24 cellular contexts compared by ENCODE assay signal in the genomic region with DNA sequence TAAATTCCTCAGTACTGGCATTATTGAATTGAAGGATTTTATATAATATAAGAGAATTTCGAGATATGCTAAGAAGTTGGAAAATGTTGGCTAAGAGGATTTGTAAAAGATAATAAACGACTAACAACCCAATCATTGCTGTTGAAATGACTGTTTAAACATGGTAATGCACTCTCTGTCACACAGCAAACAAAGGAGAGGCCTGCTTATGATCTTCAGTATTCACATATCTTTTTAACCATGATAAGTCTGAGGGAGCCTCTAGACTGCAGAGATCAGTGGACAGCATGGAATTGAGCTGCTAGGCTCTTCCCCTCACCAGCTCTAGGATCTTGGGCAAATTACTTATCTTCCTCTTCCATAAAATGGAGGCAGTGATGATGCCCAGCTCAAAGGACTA. TPM values are rescaled to one million over a fixed set of nuclear protein-coding genes. Genes with fewer than 3 reads are reported as not detected.
DNase-seq lines count a peak whose midpoint lies in the region; ATAC-seq and TF ChIP-seq lines count a peak whose summit lies in the region.
"Had no signal": no experiment of that assay in that cellular context is flagged by ENCODE, and none has a peak within 500 bp of the region (broad histone marks: within the 10 kb centered on the region; RNA-seq: fewer than 3 reads in every experiment).

No MANE protein-coding gene starts in this region.

- H3K27ac Mint-ChIP-seq in natural killer cell (peak overlapping the region; percentile 14 to 27), type B pancreatic cell (peak overlapping the region; percentile 3)
- H3K27ac Mint-ChIP-seq in natural killer cell treated with Interleukin-12 subunit alpha and Interleukin-12 subunit beta and Interleukin-15 and Interleukin-18, amount 100 ng/mL, for 72 hours = no peak overlapping the region
- H3K27ac Mint-ChIP-seq: GM23338, HFFc6 had no signal

- ATAC-seq in natural killer cell = no peak
- ATAC-seq in natural killer cell treated with Interleukin-12 subunit alpha and Interleukin-12 subunit beta and Interleukin-15 and Interleukin-18, amount 100 ng/mL, for 72 hours = no peak
- no peak for ATAC-seq in HG02571 (IDR thresholded peaks at IDR 0.05; ENCODE audit: unreplicated experiment)
- ATAC-seq: GM23338, T-cell had no signal

- H3K9me2 ChIP-seq in hepatocyte (replicated peaks; ENCODE audit: insufficient read depth) = no peaks in the 10 kb centered on the region

- H3K79me2 ChIP-seq in hepatocyte = peaks cover 18% of the 10 kb centered on the region

- H3K36me3 Mint-ChIP-seq in natural killer cell (no peaks in the 10 kb centered on the region), type B pancreatic cell (peaks cover 10% of the 10 kb centered on the region)
- peaks cover 10% of the 10 kb centered on the region for H3K36me3 Mint-ChIP-seq in natural killer cell treated with Interleukin-12 subunit alpha and Interleukin-12 subunit beta and Interleukin-15 and Interleukin-18, amount 100 ng/mL, for 72 hours

- H3K4me3 Mint-ChIP-seq in natural killer cell = no peak overlapping the region
- H3K4me3 Mint-ChIP-seq in natural killer cell treated with Interleukin-12 subunit alpha and Interleukin-12 subunit beta and Interleukin-15 and Interleukin-18, amount 100 ng/mL, for 72 hours = no peak overlapping the region
- H3K4me3 Mint-ChIP-seq in type B pancreatic cell = no peak overlapping the region
- H3K4me3 Mint-ChIP-seq: CD14-positive monocyte, GM23338, HFFc6 had no signal

- H3K4me2 ChIP-seq in hepatocyte = peak overlapping the region; percentile 32
- H3K4me2 ChIP-seq: GM23338 had no signal

- no peaks in the 10 kb centered on the region for H3K36me3 ChIP-seq in hepatocyte (replicated peaks; ENCODE audit: insufficient read depth, low read depth)
- H3K36me3 ChIP-seq: BE2C, HAP-1 had no signal

- H3K4me3 ChIP-seq in hepatocyte = no peak overlapping the region
- H3K4me3 ChIP-seq: GM23338, HAP-1 had no signal

- peak overlapping the region; percentile 93 for H3K27ac ChIP-seq in hepatocyte
- H3K27ac ChIP-seq: 22Rv1 had no signal

- H3K4me1 Mint-ChIP-seq in natural killer cell (peaks cover 15 to 22% of the 10 kb centered on the region in 2 donors), type B pancreatic cell (ENCODE audit: unreplicated experiment) (peaks cover 8% of the 10 kb centered on the region)
- peaks cover 9 to 15% of the 10 kb centered on the region in 2 donors for H3K4me1 Mint-ChIP-seq in natural killer cell treated with Interleukin-12 subunit alpha and Interleukin-12 subunit beta and Interleukin-15 and Interleukin-18, amount 100 ng/mL, for 72 hours (ENCODE audit: low read depth in 2 of 2)

- peaks cover 0 to 2% of the 10 kb centered on the region in 2 donors for H3K9me3 Mint-ChIP-seq in natural killer cell
- H3K9me3 Mint-ChIP-seq in natural killer cell treated with Interleukin-12 subunit alpha and Interleukin-12 subunit beta and Interleukin-15 and Interleukin-18, amount 100 ng/mL, for 72 hours = no peaks in the 10 kb centered on the region
- H3K9me3 Mint-ChIP-seq in type B pancreatic cell = peaks cover 3% of the 10 kb centered on the region
- H3K9me3 Mint-ChIP-seq: HFFc6 had no signal

- no peaks in the 10 kb centered on the region for H3K27me3 ChIP-seq in hepatocyte
- H3K27me3 ChIP-seq: BE2C had no signal

- peak overlapping the region; percentile 7 for H2AFZ ChIP-seq in hepatocyte
- H2AFZ ChIP-seq: GM23338 had no signal

- H3K9me3 ChIP-seq in hepatocyte (ENCODE audit: low read depth) = no peaks in the 10 kb centered on the region
- H3K9me3 ChIP-seq: BE2C, HAP-1 had no signal

- H4K20me1 ChIP-seq in hepatocyte (ENCODE audit: insufficient read depth, poor library complexity, severe bottlenecking) = no peaks in the 10 kb centered on the region

- H3K4me1 ChIP-seq in hepatocyte (ENCODE audit: insufficient read depth) = peaks cover 11% of the 10 kb centered on the region
- H3K4me1 ChIP-seq: BE2C, HAP-1 had no signal

- TF ChIP-seq CTCF in natural killer cell (IDR thresholded peaks at IDR 0.05) (no peak), hepatocyte (IDR thresholded peaks at IDR 0.05; ENCODE audit: poor library complexity) (no peak), type B pancreatic cell (conservative IDR thresholded peaks at IDR 0.05) (no peak)

- 60% methylated on average over 2 of the region's 2 CpGs for WGBS in hepatocyte (ENCODE audit: low lambda C conversion rate, missing lambda C conversion rate)

- DNase-seq in DMS53 (lab: John Stamatoyannopoulos, UW) (peak; percentile 11), DMS53 treated with DMSO at 0.1 percent for 48 hours (lab: John Stamatoyannopoulos, UW; ENCODE audit: unreplicated experiment) (no peak), natural killer cell (no peak), hepatocyte (ENCODE audit: low spot score) (peak; percentile 41), type B pancreatic cell (ENCODE audit: extremely low spot score, unreplicated experiment) (no peak), NOMO-1 (lab: John Stamatoyannopoulos, UW; ENCODE audit: unreplicated experiment in 2 of 2) (no peak)
- DNase-seq in natural killer cell treated with Interleukin-12 subunit alpha and Interleukin-12 subunit beta and Interleukin-15 and Interleukin-18, amount 100 ng/mL, for 72 hours (ENCODE audit: low spot score) = no peak
- DNase-seq: ACHN; BE2C; HFFc6; Karpas-422; NCI-H1092 treated with DMSO at 0.1 percent for 48 hours; NCI-H1436; NCI-H1930; NCI-H2107; NCI-H526; NK-92 treated with Interleukin-12 subunit alpha and Interleukin-12 subunit beta, amount 100 ng/mL, for 24 hours; SHP77; T-cell had no signal

- intact Hi-C loops in natural killer cell (cut with micrococcal nuclease) = no loop called here

- H3K27me3 Mint-ChIP-seq in natural killer cell (ENCODE audit: low read depth in 2 of 2) = no peaks in the 10 kb centered on the region
- no peaks in the 10 kb centered on the region for H3K27me3 Mint-ChIP-seq in natural killer cell treated with Interleukin-12 subunit alpha and Interleukin-12 subunit beta and Interleukin-15 and Interleukin-18, amount 100 ng/mL, for 72 hours
- no peaks in the 10 kb centered on the region for H3K27me3 Mint-ChIP-seq in type B pancreatic cell
- H3K27me3 Mint-ChIP-seq: T-cell had no signal

RNA-seq across cellular contexts. Expression of gene KCTD18, which starts 2.7 kb away (rescaled TPM):
- total RNA-seq in natural killer cell = 10 to 100 TPM; 16.1 to 21.3 (median 20.9) TPM
- 10 to 100 TPM in 1 of 2 donors, 1 to 10 TPM in 1; 9.2 to 12.4 TPM for total RNA-seq in natural killer cell treated with Interleukin-12 subunit alpha and Interleukin-12 subunit beta and Interleukin-15 and Interleukin-18, amount 100 ng/mL, for 72 hours
- total RNA-seq in hepatocyte = 12.9 and 13.4 TPM in 2 replicates
- 6.9 and 12.7 TPM in 2 replicates for polyA plus RNA-seq in hepatocyte
- 10.2 and 10.9 TPM in 2 replicates for total RNA-seq in type B pancreatic cell (ENCODE audit: low replicate concordance)

RNA-seq across cellular contexts. Expression of gene SGO2, which starts 18.8 kb away (rescaled TPM):
- total RNA-seq in natural killer cell (1 to 10 TPM; 2.3 to 5.4 (median 3.1) TPM), hepatocyte (4.2 and 5.6 TPM in 2 replicates), type B pancreatic cell (ENCODE audit: low replicate concordance) (5.5 and 19.9 TPM in 2 replicates)
- 10 to 100 TPM; 18.2 to 31.0 TPM for total RNA-seq in natural killer cell treated with Interleukin-12 subunit alpha and Interleukin-12 subunit beta and Interleukin-15 and Interleukin-18, amount 100 ng/mL, for 72 hours
- 4.9 and 7.0 TPM in 2 replicates for polyA plus RNA-seq in hepatocyte

Comparison
In these comparisons a context has a peak if more than half of its experiments do, and no peak if none do; other contexts are left out.
1. DNase-seq: peak in DMS53 (single experiment) and hepatocyte (single experiment); none in DMS53 treated with DMSO at 0.1 percent for 48 hours (single experiment), natural killer cell (single experiment), natural killer cell treated with Interleukin-12 subunit alpha and Interleukin-12 subunit beta and Interleukin-15 and Interleukin-18, amount 100 ng/mL, for 72 hours (single experiment), type B pancreatic cell (single experiment) and NOMO-1 (0 of 2).
2. H3K27ac Mint-ChIP-seq: peak in natural killer cell (2 of 2) and type B pancreatic cell (single experiment); none in natural killer cell treated with Interleukin-12 subunit alpha and Interleukin-12 subunit beta and Interleukin-15 and Interleukin-18, amount 100 ng/mL, for 72 hours (0 of 2).